ENCODE assay signal across 19 cellular contexts in genomic region chr6:35037289-35038038, GRCh38.
DNase-seq lines count a peak whose midpoint lies in the region; ATAC-seq and TF ChIP-seq lines count a peak whose summit lies in the region.
"Had no signal": no experiment of that assay in that cellular context is flagged by ENCODE, and none has a peak within 500 bp of the region (broad histone marks: within the 10 kb centered on the region; RNA-seq: fewer than 3 reads in every experiment).

No MANE protein-coding gene starts in this region.

- 54 to 75% methylated on average over 3 to 4 of the region's 4 CpGs for WGBS in gastroesophageal sphincter (ENCODE audit: low coverage in 1 of 2), 2 donors
- WGBS in aorta, 2 donors = 51 to 59% methylated on average over 4 of the region's 4 CpGs

- H3K27ac Mint-ChIP-seq in neural crest cell (ENCODE audit: unreplicated experiment) = peak overlapping the region; percentile 69
- H3K27ac Mint-ChIP-seq: activated CD4-positive, alpha-beta T cell treated with anti-CD3 and anti-CD28 coated beads, Interleukin-2, amount 10 ng/mL, durations not matched to agents 24 days and 14 days had no signal

- H3K27ac ChIP-seq in gastroesophageal sphincter (peak overlapping the region; percentile 6 to 99 (median 86)), aorta (ENCODE audit: low read depth in 1 of 2, low read length in 2 of 2) (peak overlapping the region; percentile 7 to 77), vagina (no peak overlapping the region)
- H3K27ac ChIP-seq: prostate gland had no signal

- TF ChIP-seq POLR2A in gastroesophageal sphincter (IDR thresholded peaks at IDR 0.05) (no peak), vagina (IDR thresholded peaks at IDR 0.05) (no peak)

- H3K4me3 ChIP-seq in gastroesophageal sphincter (no peak overlapping the region), aorta (ENCODE audit: low read length in 2 of 2) (no peak overlapping the region), vagina (no peak overlapping the region)
- H3K4me3 ChIP-seq: prostate gland had no signal

- peaks cover 61 to 99% (median 68%) of the 10 kb centered on the region in 3 donors for H3K4me1 ChIP-seq in gastroesophageal sphincter
- H3K4me1 ChIP-seq in aorta (ENCODE audit: control insufficient read depth in 1 of 2, insufficient read depth in 2 of 2, low read length in 2 of 2) = peaks cover 0 to 11% of the 10 kb centered on the region in 2 donors
- H3K4me1 ChIP-seq in vagina = peaks cover 37% of the 10 kb centered on the region
- H3K4me1 ChIP-seq: BE2C had no signal

- H3K27me3 ChIP-seq in gastroesophageal sphincter = no peaks in the 10 kb centered on the region
- no peaks in the 10 kb centered on the region for H3K27me3 ChIP-seq in aorta (ENCODE audit: control insufficient read depth in 1 of 2, insufficient read depth in 2 of 2, low read length in 1 of 2)
- no peaks in the 10 kb centered on the region for H3K27me3 ChIP-seq in vagina
- H3K27me3 ChIP-seq: BE2C had no signal

- no peak overlapping the region for H3K4me3 Mint-ChIP-seq in neural crest cell
- H3K4me3 Mint-ChIP-seq: activated CD4-positive, alpha-beta T cell treated with anti-CD3 and anti-CD28 coated beads, Interleukin-2, amount 10 ng/mL, durations not matched to agents 24 days and 14 days had no signal

- no peaks in the 10 kb centered on the region for H3K9me3 Mint-ChIP-seq in neural crest cell
- H3K9me3 Mint-ChIP-seq: activated CD4-positive, alpha-beta T cell treated with anti-CD3 and anti-CD28 coated beads, Interleukin-2, amount 10 ng/mL, durations not matched to agents 24 days and 14 days had no signal

- H3K27me3 Mint-ChIP-seq in neural crest cell (ENCODE audit: low read depth) = no peaks in the 10 kb centered on the region
- H3K27me3 Mint-ChIP-seq: activated CD4-positive, alpha-beta T cell treated with anti-CD3 and anti-CD28 coated beads, Interleukin-2, amount 10 ng/mL, durations not matched to agents 24 days and 14 days had no signal

- DNase-seq in cardiac septum (ENCODE audit: low spot score) = peak; percentile 24
- DNase-seq in left ventricle myocardium superior = no peak
- DNase-seq in neural crest cell (ENCODE audit: low read depth, low spot score) = no peak
- DNase-seq in aorta = no peak
- no peak for DNase-seq in vagina (ENCODE audit: extremely low spot score in 2 of 2)
- DNase-seq in cerebellum (ENCODE audit: low spot score) = no peak
- DNase-seq: activated CD4-positive, alpha-beta T cell treated with anti-CD3 and anti-CD28 coated beads, Interleukin-2, amount 10 ng/mL, durations not matched to agents 24 days and 14 days; activated naive CD4-positive, alpha-beta T cell; BE2C; hippocampal formation; left cardiac atrium; NCI-H1417 treated with DMSO at 0.1 percent for 48 hours; NCI-H345; small intestine; stimulated activated CD4-positive, alpha-beta T cell treated with anti-CD3 and anti-CD28 coated beads, Interleukin-4, amount 100 ng/mL, for 24 hours; substantia nigra had no signal

- H3K4me1 Mint-ChIP-seq in neural crest cell = peaks cover 34% of the 10 kb centered on the region
- H3K4me1 Mint-ChIP-seq: activated CD4-positive, alpha-beta T cell treated with anti-CD3 and anti-CD28 coated beads, Interleukin-2, amount 10 ng/mL, durations not matched to agents 24 days and 14 days had no signal

- intact Hi-C loops in cardiac septum (cut with DNase I) (no loop called here), left ventricle myocardium superior (cut with micrococcal nuclease) (no loop called here), aorta (cut with DNase I) (no loop called here), vagina (cut with DNase I) (no loop called here)

- H3K9me3 ChIP-seq in gastroesophageal sphincter (no peaks in the 10 kb centered on the region), aorta (ENCODE audit: control insufficient read depth, low read length) (no peaks in the 10 kb centered on the region), vagina (no peaks in the 10 kb centered on the region)
- H3K9me3 ChIP-seq: BE2C, prostate gland had no signal

- H3K36me3 ChIP-seq in gastroesophageal sphincter = peaks cover 0 to 6% of the 10 kb centered on the region in 2 donors
- no peaks in the 10 kb centered on the region for H3K36me3 ChIP-seq in aorta (ENCODE audit: control insufficient read depth in 1 of 2, insufficient read depth in 2 of 2, low read length in 1 of 2)
- no peaks in the 10 kb centered on the region for H3K36me3 ChIP-seq in vagina
- H3K36me3 ChIP-seq: BE2C, prostate gland had no signal

- ATAC-seq in left ventricle myocardium superior = no peak
- ATAC-seq in gastroesophageal sphincter = no peak
- no peak for ATAC-seq in aorta (ENCODE audit: low FRiP score)
- ATAC-seq in HG03520 (IDR thresholded peaks at IDR 0.05; ENCODE audit: unreplicated experiment) = no peak
- ATAC-seq: left cardiac atrium had no signal

- TF ChIP-seq CTCF in gastroesophageal sphincter (IDR thresholded peaks at IDR 0.05) (no peak), neural crest cell (conservative IDR thresholded peaks at IDR 0.05) (no peak), vagina (IDR thresholded peaks at IDR 0.05) (no peak)

- H3K36me3 Mint-ChIP-seq in neural crest cell (ENCODE audit: low read depth) = peaks cover 2% of the 10 kb centered on the region

- TF ChIP-seq EP300 in gastroesophageal sphincter (IDR thresholded peaks at IDR 0.05) = no peak
